ENCODE assay signal across 12 cellular contexts in the genomic region with DNA sequence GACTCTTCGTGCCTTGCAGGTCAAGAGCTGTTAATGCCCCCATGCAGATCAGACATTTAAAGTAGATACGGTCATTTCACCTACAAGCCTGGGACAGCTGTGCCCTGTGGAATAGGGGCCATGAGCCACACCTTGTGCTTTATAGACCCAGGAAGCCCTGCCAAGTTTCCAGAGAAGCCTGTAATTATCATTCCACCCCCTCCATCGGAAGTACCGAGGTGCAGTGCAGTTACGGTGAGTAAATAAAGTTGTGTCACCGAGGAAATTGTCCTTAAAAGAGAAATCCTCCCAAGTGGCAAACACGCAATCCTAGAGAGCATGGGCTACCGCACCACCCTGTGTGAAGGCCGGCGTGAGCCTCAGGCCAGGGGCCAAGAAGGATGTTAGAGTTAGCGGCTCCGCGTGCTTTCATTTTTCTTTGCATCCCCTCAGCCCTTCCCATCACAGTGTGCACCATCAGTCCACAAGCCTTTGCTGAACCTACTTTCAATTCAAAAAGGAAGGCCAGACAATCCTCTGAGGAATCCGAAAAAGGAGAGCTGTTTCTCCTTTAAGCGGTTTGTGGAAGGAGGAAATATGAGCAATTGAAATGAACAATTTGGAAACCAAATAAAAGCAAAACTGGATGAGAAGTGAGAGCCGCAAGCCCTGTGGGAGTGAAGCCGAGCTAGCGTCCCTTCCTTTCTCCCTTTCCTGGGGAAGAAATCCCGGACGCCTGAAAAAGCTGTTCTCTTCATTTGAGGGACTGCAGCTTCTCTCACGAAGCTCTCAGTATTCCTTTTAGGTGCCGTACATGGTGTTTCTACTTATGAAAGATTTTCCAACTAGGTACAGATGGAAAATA.
DNase-seq lines count a peak whose midpoint lies in the region; ATAC-seq and TF ChIP-seq lines count a peak whose summit lies in the region.
"Had no signal": no experiment of that assay in that cellular context is flagged by ENCODE, and none has a peak within 500 bp of the region (broad histone marks: within the 10 kb centered on the region; RNA-seq: fewer than 3 reads in every experiment).

No MANE protein-coding gene starts in this region.

- no peak overlapping the region for H3K27ac ChIP-seq in hepatocyte
- H3K27ac ChIP-seq: brain microvascular endothelial cell, HL-60 had no signal

- H3K9ac ChIP-seq in skeletal muscle satellite cell (ENCODE audit: low read depth, low read length) = no peak overlapping the region

- peak overlapping the region; percentile 26 for H3K4me2 ChIP-seq in hepatocyte
- peak overlapping the region; percentile 38 for H3K4me2 ChIP-seq in skeletal muscle satellite cell (ENCODE audit: low read length)

- H2AFZ ChIP-seq in hepatocyte = no peak overlapping the region

- no peaks in the 10 kb centered on the region for H3K79me2 ChIP-seq in hepatocyte

- peak; percentile 60 for DNase-seq in DMS153 (lab: John Stamatoyannopoulos, UW)
- peak; percentile 79 for DNase-seq in NCI-H748 (lab: John Stamatoyannopoulos, UW; ENCODE audit: unreplicated experiment)
- no peak for DNase-seq in hepatocyte (ENCODE audit: low spot score)
- no peak for DNase-seq in AG08396 (ENCODE audit: low spot score)
- DNase-seq in HUDEP-2 (lab: John Stamatoyannopoulos, UW; ENCODE audit: unreplicated experiment in 76 of 76) = no peak
- DNase-seq in NCI-H82 (lab: John Stamatoyannopoulos, UW) = no peak
- DNase-seq: brain microvascular endothelial cell, DMS79 had no signal

- H3K4me1 ChIP-seq in hepatocyte (ENCODE audit: insufficient read depth) = no peaks in the 10 kb centered on the region
- peaks cover 4% of the 10 kb centered on the region for H3K4me1 ChIP-seq in skeletal muscle satellite cell (ENCODE audit: control insufficient read depth, insufficient read depth, low read length)

- no peaks in the 10 kb centered on the region for H3K36me3 ChIP-seq in hepatocyte (replicated peaks; ENCODE audit: insufficient read depth, low read depth)
- H3K36me3 ChIP-seq in skeletal muscle satellite cell (ENCODE audit: insufficient read depth, low read length) = no peaks in the 10 kb centered on the region
- H3K36me3 ChIP-seq: brain microvascular endothelial cell had no signal

- no peaks in the 10 kb centered on the region for H4K20me1 ChIP-seq in hepatocyte (ENCODE audit: insufficient read depth, poor library complexity, severe bottlenecking)

- 76% methylated on average over 22 of the region's 22 CpGs for WGBS in hepatocyte (ENCODE audit: low lambda C conversion rate, missing lambda C conversion rate)

- peaks cover 13% of the 10 kb centered on the region for H3K27me3 ChIP-seq in hepatocyte
- H3K27me3 ChIP-seq in skeletal muscle satellite cell (ENCODE audit: control insufficient read depth, insufficient read depth, low read length) = peaks cover 14% of the 10 kb centered on the region
- H3K27me3 ChIP-seq: brain microvascular endothelial cell had no signal

- no peaks in the 10 kb centered on the region for H3K9me2 ChIP-seq in hepatocyte (replicated peaks; ENCODE audit: insufficient read depth)

- H3K9me3 ChIP-seq in hepatocyte (ENCODE audit: low read depth) = no peaks in the 10 kb centered on the region
- no peaks in the 10 kb centered on the region for H3K9me3 ChIP-seq in skeletal muscle satellite cell (replicated peaks; ENCODE audit: low read length)

- TF ChIP-seq CTCF in hepatocyte (IDR thresholded peaks at IDR 0.05; ENCODE audit: poor library complexity) = no peak

- no peak for ATAC-seq in HG03354 (IDR thresholded peaks at IDR 0.05; ENCODE audit: poor library complexity, severe bottlenecking, unreplicated experiment)

- H3K4me3 ChIP-seq in hepatocyte = no peak overlapping the region
- peak overlapping the region; percentile 52 for H3K4me3 ChIP-seq in skeletal muscle satellite cell (ENCODE audit: low read length)
- H3K4me3 ChIP-seq: lung had no signal

Comparison
In these comparisons a context has a peak if more than half of its experiments do, and no peak if none do; other contexts are left out.
1. DNase-seq: peak in DMS153 (single experiment) and NCI-H748 (single experiment); none in hepatocyte (single experiment), AG08396 (single experiment), HUDEP-2 (0 of 76) and NCI-H82 (single experiment).